Comparison of ENCODE assay signal across 30 cellular contexts in the genomic region with DNA sequence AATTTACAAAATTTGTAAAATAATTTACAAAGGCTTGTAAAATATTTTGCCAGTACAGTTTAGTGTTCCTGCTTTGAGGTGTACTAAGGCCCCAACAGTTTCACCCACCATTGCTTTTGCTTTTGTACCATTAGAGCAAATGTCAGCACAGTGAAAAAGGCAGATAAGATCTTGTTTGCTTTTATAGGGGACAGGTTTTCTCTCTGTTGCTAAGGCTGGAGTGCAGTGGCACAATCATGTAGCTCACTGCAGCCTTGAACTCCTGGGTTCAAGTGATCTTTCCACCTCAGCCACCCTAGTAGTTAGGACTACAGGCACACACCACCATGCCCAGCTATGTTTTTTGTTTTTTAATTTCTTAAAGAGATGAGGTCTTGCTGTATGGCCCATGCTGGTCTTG. TPM values are rescaled to one million over a fixed set of nuclear protein-coding genes. Genes with fewer than 3 reads are reported as not detected.
"Had no signal": no experiment of that assay in that cellular context is flagged by ENCODE, and none has a peak within 500 bp of the region (broad histone marks: within the 10 kb centered on the region; RNA-seq: fewer than 3 reads in every experiment).

No MANE protein-coding gene starts in this region.

- ATAC-seq: activated CD4-positive, alpha-beta T cell treated with anti-CD3 and anti-CD28 coated beads for 36 hours; activated CD8-positive, alpha-beta memory T cell treated with anti-CD3 and anti-CD28 coated beads, Interleukin-2, amount 10 ng/mL, durations not matched to agents 7 days and 5 days; activated CD8-positive, alpha-beta T cell treated with anti-CD3 and anti-CD28 coated beads, Interleukin-2, amount 10 ng/mL, durations not matched to agents 7 days and 5 days; activated naive CD8-positive, alpha-beta T cell treated with anti-CD3 and anti-CD28 coated beads, Interleukin-2, amount 50 U/mL, for 24 hours; body of pancreas; gastroesophageal sphincter; T-helper 17 cell had no signal

- H3K27ac ChIP-seq: adrenal gland, body of pancreas, epithelial cell of prostate, esophagus squamous epithelium, gastroesophageal sphincter had no signal

- H3K27me3 ChIP-seq: adrenal gland, body of pancreas, esophagus squamous epithelium, gastroesophageal sphincter had no signal

- H3K4me3 ChIP-seq: adrenal gland, body of pancreas, esophagus squamous epithelium, gastroesophageal sphincter had no signal

- H3K4me1 ChIP-seq: body of pancreas, esophagus squamous epithelium, gastroesophageal sphincter had no signal

- H3K36me3 ChIP-seq: adrenal gland, esophagus squamous epithelium had no signal

- DNase-seq: activated CD4-positive, alpha-beta memory T cell treated with anti-CD3 and anti-CD28 coated beads for 36 hours; activated CD4-positive, alpha-beta T cell treated with anti-CD3 and anti-CD28 coated beads for 36 hours; activated CD4-positive, alpha-beta T cell treated with anti-CD3 and anti-CD28 coated beads, Interleukin-2, amount 10 ng/mL, durations not matched to agents 24 days and 14 days; activated CD4-positive, CD25-positive, alpha-beta regulatory T cell; activated CD4-positive, CD25-positive, alpha-beta regulatory T cell treated with anti-CD3 and anti-CD28 coated beads, Interleukin-2, amount 50 U/mL, for 72 hours; activated CD8-positive, alpha-beta memory T cell treated with anti-CD3 and anti-CD28 coated beads, Interleukin-2, amount 10 ng/mL, durations not matched to agents 7 days and 5 days; activated CD8-positive, alpha-beta memory T cell treated with anti-CD3 and anti-CD28 coated beads, Interleukin-2, amount 50 U/mL, for 4 hours; activated CD8-positive, alpha-beta T cell treated with anti-CD3 and anti-CD28 coated beads, Interleukin-2, amount 10 ng/mL, durations not matched to agents 7 days and 5 days; activated effector memory CD4-positive, alpha-beta T cell treated with anti-CD3 and anti-CD28 coated beads, Interleukin-2, amount 50 U/mL, for 16 hours; activated naive CD4-positive, alpha-beta T cell treated with anti-CD3 and anti-CD28 coated beads for 36 hours; activated naive CD8-positive, alpha-beta T cell treated with anti-CD3 and anti-CD28 coated beads for 36 hours; activated naive CD8-positive, alpha-beta T cell treated with anti-CD3 and anti-CD28 coated beads, Interleukin-2, amount 50 U/mL, for 24 hours; activated T-cell treated with anti-CD3 and anti-CD28 coated beads, Interleukin-2, amount 50 U/mL, for 1 hour; activated T-cell treated with anti-CD3 and anti-CD28 coated beads, Interleukin-2, amount 50 U/mL, for 48 hours; amygdala; aorta; body of pancreas; caudate nucleus; effector CD8-positive, alpha-beta T cell; esophagus squamous epithelium; foreskin melanocyte; T-helper 1 cell; T-helper 17 cell; T1000 had no signal

- H3K9me3 ChIP-seq: adrenal gland, body of pancreas, esophagus squamous epithelium, gastroesophageal sphincter had no signal

RNA-seq across cellular contexts. Expression of gene ANKRD29, which starts 56.8 kb away (rescaled TPM):
- total RNA-seq: activated CD4-positive, alpha-beta memory T cell treated with anti-CD3 and anti-CD28 coated beads for 36 hours; activated CD4-positive, alpha-beta T cell treated with anti-CD3 and anti-CD28 coated beads, Interleukin-2, amount 10 ng/mL, durations not matched to agents 24 days and 14 days; activated CD8-positive, alpha-beta memory T cell treated with anti-CD3 and anti-CD28 coated beads for 36 hours; activated CD8-positive, alpha-beta memory T cell treated with anti-CD3 and anti-CD28 coated beads, Interleukin-2, amount 10 ng/mL, durations not matched to agents 7 days and 5 days; activated CD8-positive, alpha-beta T cell treated with anti-CD3 and anti-CD28 coated beads, Interleukin-2, amount 10 ng/mL, durations not matched to agents 7 days and 5 days; activated naive CD4-positive, alpha-beta T cell treated with anti-CD3 and anti-CD28 coated beads for 36 hours; activated naive CD8-positive, alpha-beta T cell treated with anti-CD3 and anti-CD28 coated beads for 36 hours; activated T-helper 1 cell treated with anti-CD3 and anti-CD28 coated beads, Interleukin-12 subunit alpha, Interleukin-12 subunit beta, Interleukin-2, Interleukin-4 antibody, amounts not matched to agents 30 ng/mL and 10 ng/mL and 1 ng/mL, durations not matched to agents 14 hours and 24 hours and 36 hours; activated T-helper 2 cell treated with anti-CD3 and anti-CD28 coated beads, Interferon-gamma antibody, Interleukin-2, Interleukin-4, amounts not matched to agents 10 μg/mL and 5 μg/mL and 100 μg/mL, durations not matched to agents 14 hours and 24 hours and 36 hours had no signal
